Comparison of ENCODE assay signal across 8 cellular contexts in the genomic region with DNA sequence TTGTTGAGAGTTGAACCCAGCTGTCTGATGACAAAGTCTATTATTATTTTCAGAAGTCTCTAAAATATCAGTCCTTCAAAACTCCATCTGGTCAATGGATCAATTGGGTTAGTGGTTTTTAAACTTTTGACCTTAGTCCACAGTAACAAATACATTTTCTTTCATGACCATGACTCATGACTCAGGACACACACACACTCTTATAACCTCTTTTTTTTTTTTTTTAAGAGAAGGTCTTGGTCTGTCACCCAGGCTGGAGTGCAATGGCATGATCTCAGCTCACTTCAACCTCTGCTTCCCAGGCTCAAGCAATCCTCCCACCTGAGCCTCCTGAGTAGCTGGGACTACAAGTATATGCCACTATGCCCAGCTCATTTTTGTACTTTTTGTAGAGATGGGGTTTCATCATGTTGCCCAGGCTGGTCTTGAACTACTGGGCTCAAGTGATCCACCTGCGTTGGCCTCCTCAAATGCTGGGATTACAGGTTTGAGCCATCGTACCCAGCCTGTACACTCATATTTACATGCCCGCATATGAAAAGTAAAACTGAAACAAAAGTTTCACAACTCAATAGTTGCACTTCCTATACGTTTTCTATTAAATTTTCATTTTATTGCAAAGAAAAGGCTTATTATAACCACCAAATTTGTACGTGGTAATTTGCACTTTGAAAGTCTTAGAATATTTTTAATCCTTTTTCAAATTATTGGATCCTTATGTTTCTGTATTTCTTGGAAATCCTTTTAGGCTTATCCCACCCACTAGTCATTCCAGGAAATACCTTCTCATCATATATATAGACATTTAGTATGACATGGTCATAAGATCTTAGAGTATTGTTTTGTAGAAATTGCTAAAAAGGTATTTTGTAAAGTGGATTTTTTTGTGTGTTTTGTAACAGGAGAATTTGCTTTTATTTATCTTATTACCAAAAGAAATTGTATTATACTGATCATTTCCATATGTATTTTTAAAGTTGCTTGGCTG.
DNase-seq lines count a peak whose midpoint lies in the region; ATAC-seq and TF ChIP-seq lines count a peak whose summit lies in the region.

No MANE protein-coding gene starts in this region.

- no peak overlapping the region for H3K4me2 ChIP-seq in GM23338

- H3K4me3 Mint-ChIP-seq in activated naive CD8-positive, alpha-beta T cell = peak overlapping the region; percentile 65
- H3K4me3 Mint-ChIP-seq in GM23338 = no peak overlapping the region

- no peak overlapping the region for H3K27ac Mint-ChIP-seq in activated naive CD8-positive, alpha-beta T cell
- H3K27ac Mint-ChIP-seq in GM23338 = no peak overlapping the region

- no peaks in the 10 kb centered on the region for H3K9me3 Mint-ChIP-seq in activated naive CD8-positive, alpha-beta T cell (ENCODE audit: low read depth)
- H3K9me3 Mint-ChIP-seq in GM23338 = no peaks in the 10 kb centered on the region

- H3K79me2 ChIP-seq in GM23338 (replicated peaks; ENCODE audit: insufficient read depth) = no peaks in the 10 kb centered on the region

- H2AFZ ChIP-seq in GM23338 = no peak overlapping the region

- H4K20me1 ChIP-seq in GM23338 (replicated peaks; ENCODE audit: insufficient read depth) = no peaks in the 10 kb centered on the region

- DNase-seq in ELR (ENCODE audit: low read depth) (peak; percentile 46), GF-D8 (lab: John Stamatoyannopoulos, UW) (no peak), heart left ventricle (no peak), GM23338 (ENCODE audit: low spot score) (no peak), ascending aorta (ENCODE audit: low spot score in 2 of 2) (no peak)

- 0 out of 2 replicates have a peak, but pooled peaks cover 5% of the 10 kb centered on the region for H3K9me2 ChIP-seq in GM23338 (ENCODE audit: insufficient read depth)

- no peak overlapping the region for H3K4me3 ChIP-seq in heart left ventricle
- no peak overlapping the region for H3K4me3 ChIP-seq in GM23338
- H3K4me3 ChIP-seq in ascending aorta = no peak overlapping the region

- H3K9me3 ChIP-seq in heart left ventricle = no peaks in the 10 kb centered on the region
- H3K9me3 ChIP-seq in ascending aorta = no peaks in the 10 kb centered on the region

- TF ChIP-seq CTCF in heart left ventricle (IDR thresholded peaks at IDR 0.05) (no peak), GM23338 (conservative IDR thresholded peaks at IDR 0.05; ENCODE audit: low read depth in 2 of 2) (no peak), ascending aorta (IDR thresholded peaks at IDR 0.05) (no peak)

- no peaks in the 10 kb centered on the region for H3F3A ChIP-seq in GM23338 (replicated peaks; ENCODE audit: low read depth)

- H3K27ac ChIP-seq in heart left ventricle = peak overlapping the region in 1 of 12 donors; percentile 34
- no peak overlapping the region for H3K27ac ChIP-seq in GM23338 (ENCODE audit: low read depth)
- H3K27ac ChIP-seq in ascending aorta = no peak overlapping the region

- no peaks in the 10 kb centered on the region for H3K27me3 Mint-ChIP-seq in activated naive CD8-positive, alpha-beta T cell
- H3K27me3 Mint-ChIP-seq in GM23338 (ENCODE audit: insufficient read depth, low read depth, poor library complexity) = no peaks in the 10 kb centered on the region

- peak; percentile 82 for ATAC-seq in GM21360 (IDR thresholded peaks at IDR 0.05; ENCODE audit: unreplicated experiment)
- peak; percentile 93 for ATAC-seq in HG03432 (IDR thresholded peaks at IDR 0.05; ENCODE audit: unreplicated experiment)
- no peak for ATAC-seq in heart left ventricle
- no peak for ATAC-seq in GM23338

- intact Hi-C loops in heart left ventricle (cut with DNase I) (no loop called here), ascending aorta (cut with DNase I) (no loop called here)

- H3K4me1 ChIP-seq in heart left ventricle (peaks cover 0 to 17% (median 0%) of the 10 kb centered on the region in 12 donors), GM23338 (ENCODE audit: insufficient read depth) (no peaks in the 10 kb centered on the region), ascending aorta (no peaks in the 10 kb centered on the region)

- no peak for TF ChIP-seq POLR2A in heart left ventricle (IDR thresholded peaks at IDR 0.05)

- no peaks in the 10 kb centered on the region for H3K36me3 ChIP-seq in heart left ventricle
- H3K36me3 ChIP-seq in GM23338 (ENCODE audit: insufficient read depth) = no peaks in the 10 kb centered on the region
- no peaks in the 10 kb centered on the region for H3K36me3 ChIP-seq in ascending aorta

- WGBS in heart left ventricle, 4 donors = 61 to 79% (median 78%) methylated on average over 5 of the region's 5 CpGs

- peaks cover 2% of the 10 kb centered on the region for H3K36me3 Mint-ChIP-seq in activated naive CD8-positive, alpha-beta T cell
- no peaks in the 10 kb centered on the region for H3K36me3 Mint-ChIP-seq in GM23338 (ENCODE audit: low read depth)

- no peaks in the 10 kb centered on the region for H3K27me3 ChIP-seq in heart left ventricle
- H3K27me3 ChIP-seq in GM23338 (ENCODE audit: insufficient read depth) = no peaks in the 10 kb centered on the region
- H3K27me3 ChIP-seq in ascending aorta = no peaks in the 10 kb centered on the region

- peaks cover 13% of the 10 kb centered on the region for H3K4me1 Mint-ChIP-seq in activated naive CD8-positive, alpha-beta T cell (ENCODE audit: low read depth)
- 0 out of 3 replicates have a peak, but pooled peaks cover 2% of the 10 kb centered on the region for H3K4me1 Mint-ChIP-seq in GM23338

TF ChIP-seq in GM23338, 12 proteins besides CTCF, POLR2A, EP300 and RAD21 (continues in another document):
- TF ChIP-seq, protein P1, sequence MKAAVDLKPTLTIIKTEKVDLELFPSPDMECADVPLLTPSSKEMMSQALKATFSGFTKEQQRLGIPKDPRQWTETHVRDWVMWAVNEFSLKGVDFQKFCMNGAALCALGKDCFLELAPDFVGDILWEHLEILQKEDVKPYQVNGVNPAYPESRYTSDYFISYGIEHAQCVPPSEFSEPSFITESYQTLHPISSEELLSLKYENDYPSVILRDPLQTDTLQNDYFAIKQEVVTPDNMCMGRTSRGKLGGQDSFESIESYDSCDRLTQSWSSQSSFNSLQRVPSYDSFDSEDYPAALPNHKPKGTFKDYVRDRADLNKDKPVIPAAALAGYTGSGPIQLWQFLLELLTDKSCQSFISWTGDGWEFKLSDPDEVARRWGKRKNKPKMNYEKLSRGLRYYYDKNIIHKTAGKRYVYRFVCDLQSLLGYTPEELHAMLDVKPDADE (IDR thresholded peaks at IDR 0.05) = no peak
- no peak for TF ChIP-seq NANOG (IDR thresholded peaks at IDR 0.05; ENCODE audit: borderline replicate concordance)
- TF ChIP-seq EZH2phosphoT487 (IDR thresholded peaks at IDR 0.05; ENCODE audit: unreplicated experiment) = no peak
- TF ChIP-seq STAT1 (IDR thresholded peaks at IDR 0.05; ENCODE audit: unreplicated experiment) = no peak
- TF ChIP-seq POLR2AphosphoS5 (IDR thresholded peaks at IDR 0.05; ENCODE audit: low read depth) = no peak

Comparison
In these comparisons a context has a peak if more than half of its experiments do, and no peak if none do; other contexts are left out.
1. ATAC-seq: peak in GM21360 (single experiment) and HG03432 (single experiment); none in heart left ventricle (0 of 4) and GM23338 (single experiment).